In genomic region chr6:16700202-16700997, GRCh38 we compare ENCODE assay signal across 8 cellular contexts.
A peak's percentile ranks its signal among the peaks of the same experiment; 100 is the strongest.
DNase-seq lines count a peak whose midpoint lies in the region; ATAC-seq lines count a peak whose summit lies in the region.

No MANE protein-coding gene starts in this region.

- H3K4me3 Mint-ChIP-seq in activated naive CD8-positive, alpha-beta T cell treated with anti-CD3 and anti-CD28 coated beads, Interleukin-2, amount 10 ng/mL, durations not matched to agents 7 days and 5 days, result peak overlapping the region; percentile 81

- no peaks in the 10 kb centered on the region for H3K27me3 ChIP-seq in SJCRH30

- ATAC-seq in activated naive CD8-positive, alpha-beta T cell treated with anti-CD3 and anti-CD28 coated beads, Interleukin-2, amount 10 ng/mL, durations not matched to agents 7 days and 5 days (ENCODE audit: low read depth), result peak; percentile 56
- peak; percentile 6 for ATAC-seq in left lobe of liver
- ATAC-seq in activated CD4-positive, CD25-positive, alpha-beta regulatory T cell treated with anti-CD3 and anti-CD28 coated beads, Interleukin-2, amount 50 U/mL, for 24 hours, result no peak

- no peaks in the 10 kb centered on the region for H3K9me3 ChIP-seq in SJCRH30 (replicated peaks)

- POLR2A ChIA-PET in activated naive CD8-positive, alpha-beta T cell treated with anti-CD3 and anti-CD28 coated beads, Interleukin-2, amount 10 ng/mL, durations not matched to agents 7 days and 5 days (lab: Charles Lee), result interaction anchor here (0.9 to 1.0 kb wide), 2 partner anchors 280 to 901 kb away, joined by 3 read pairs; no protein-coding TSS in a partner anchor

- H3K27ac Mint-ChIP-seq in activated naive CD8-positive, alpha-beta T cell treated with anti-CD3 and anti-CD28 coated beads, Interleukin-2, amount 10 ng/mL, durations not matched to agents 7 days and 5 days, result peak overlapping the region; percentile 82

- H3K27ac ChIP-seq in SJCRH30, result no peak overlapping the region

- H3K4me1 Mint-ChIP-seq in activated naive CD8-positive, alpha-beta T cell treated with anti-CD3 and anti-CD28 coated beads, Interleukin-2, amount 10 ng/mL, durations not matched to agents 7 days and 5 days, result peaks cover 51% of the 10 kb centered on the region

- H3K4me3 ChIP-seq in SJCRH30, result no peak overlapping the region

- H3K4me1 ChIP-seq in SJCRH30, result no peaks in the 10 kb centered on the region

- H3K36me3 ChIP-seq in SJCRH30, result no peaks in the 10 kb centered on the region

- H3K9me3 Mint-ChIP-seq in activated naive CD8-positive, alpha-beta T cell treated with anti-CD3 and anti-CD28 coated beads, Interleukin-2, amount 10 ng/mL, durations not matched to agents 7 days and 5 days, result no peaks in the 10 kb centered on the region

- peak; percentile 52 for DNase-seq in NCI-H748 (lab: John Stamatoyannopoulos, UW; ENCODE audit: unreplicated experiment)
- no peak for DNase-seq in NCI-H748 treated with DMSO at 0.1 percent for 48 hours (lab: John Stamatoyannopoulos, UW)
- DNase-seq in activated naive CD8-positive, alpha-beta T cell treated with anti-CD3 and anti-CD28 coated beads, Interleukin-2, amount 10 ng/mL, durations not matched to agents 7 days and 5 days, result peak; percentile 62
- DNase-seq in left lobe of liver (ENCODE audit: low spot score), result no peak
- peak; percentile 55 for DNase-seq in superior temporal gyrus (ENCODE audit: extremely low spot score)
- no peak for DNase-seq in NCI-H82 (lab: John Stamatoyannopoulos, UW)
- no peak for DNase-seq in SJCRH30

- peaks cover 4% of the 10 kb centered on the region for H3K36me3 Mint-ChIP-seq in activated naive CD8-positive, alpha-beta T cell treated with anti-CD3 and anti-CD28 coated beads, Interleukin-2, amount 10 ng/mL, durations not matched to agents 7 days and 5 days

- H3K27me3 Mint-ChIP-seq in activated naive CD8-positive, alpha-beta T cell treated with anti-CD3 and anti-CD28 coated beads, Interleukin-2, amount 10 ng/mL, durations not matched to agents 7 days and 5 days, result no peaks in the 10 kb centered on the region

Comparison
In these comparisons a context has a peak if more than half of its experiments do, and no peak if none do; other contexts are left out.
1. DNase-seq: peak in NCI-H748 (single experiment), activated naive CD8-positive, alpha-beta T cell treated with anti-CD3 and anti-CD28 coated beads, Interleukin-2, amount 10 ng/mL, durations not matched to agents 7 days and 5 days (single experiment) and superior temporal gyrus (single experiment); none in NCI-H748 treated with DMSO at 0.1 percent for 48 hours (single experiment), left lobe of liver (single experiment), NCI-H82 (single experiment) and SJCRH30 (0 of 2).
2. ATAC-seq: peak in activated naive CD8-positive, alpha-beta T cell treated with anti-CD3 and anti-CD28 coated beads, Interleukin-2, amount 10 ng/mL, durations not matched to agents 7 days and 5 days (single experiment) and left lobe of liver (single experiment); none in activated CD4-positive, CD25-positive, alpha-beta regulatory T cell treated with anti-CD3 and anti-CD28 coated beads, Interleukin-2, amount 50 U/mL, for 24 hours (0 of 2).